In genomic region chr6:129648819-129649491, GRCh38 we compare ENCODE assay signal across 2 cellular contexts.
TF ChIP-seq lines count a peak whose summit lies in the region.

No MANE protein-coding gene starts in this region.

TF ChIP-seq in A549, 52 proteins besides CTCF, POLR2A, EP300 and RAD21 (continued from another document):
- TF ChIP-seq REST (IDR thresholded peaks at IDR 0.05) (no peak), RARB (CRISPR knock-in tag; IDR thresholded peaks at IDR 0.05) (no peak), SREBF2 (IDR thresholded peaks at IDR 0.05) (no peak), JUNB (IDR thresholded peaks at IDR 0.05) (no peak), NPAS2 (CRISPR knock-in tag; IDR thresholded peaks at IDR 0.05; ENCODE audit: borderline replicate concordance) (no peak), RNF2 (IDR thresholded peaks at IDR 0.05; ENCODE audit: borderline replicate concordance, low read depth) (no peak), ZSCAN20 (CRISPR knock-in tag; IDR thresholded peaks at IDR 0.05) (no peak), ZFP36 (IDR thresholded peaks at IDR 0.05; ENCODE audit: borderline replicate concordance, partially characterized antibody) (no peak), GATA3 (IDR thresholded peaks at IDR 0.05; ENCODE audit: borderline replicate concordance) (no peak)
- TF ChIP-seq, protein P1, sequence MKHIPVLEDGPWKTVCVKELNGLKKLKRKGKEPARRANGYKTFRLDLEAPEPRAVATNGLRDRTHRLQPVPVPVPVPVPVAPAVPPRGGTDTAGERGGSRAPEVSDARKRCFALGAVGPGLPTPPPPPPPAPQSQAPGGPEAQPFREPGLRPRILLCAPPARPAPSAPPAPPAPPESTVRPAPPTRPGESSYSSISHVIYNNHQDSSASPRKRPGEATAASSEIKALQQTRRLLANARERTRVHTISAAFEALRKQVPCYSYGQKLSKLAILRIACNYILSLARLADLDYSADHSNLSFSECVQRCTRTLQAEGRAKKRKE (CRISPR knock-in tag; IDR thresholded peaks at IDR 0.05; ENCODE audit: low read depth) = no peak
- TF ChIP-seq, protein P2, sequence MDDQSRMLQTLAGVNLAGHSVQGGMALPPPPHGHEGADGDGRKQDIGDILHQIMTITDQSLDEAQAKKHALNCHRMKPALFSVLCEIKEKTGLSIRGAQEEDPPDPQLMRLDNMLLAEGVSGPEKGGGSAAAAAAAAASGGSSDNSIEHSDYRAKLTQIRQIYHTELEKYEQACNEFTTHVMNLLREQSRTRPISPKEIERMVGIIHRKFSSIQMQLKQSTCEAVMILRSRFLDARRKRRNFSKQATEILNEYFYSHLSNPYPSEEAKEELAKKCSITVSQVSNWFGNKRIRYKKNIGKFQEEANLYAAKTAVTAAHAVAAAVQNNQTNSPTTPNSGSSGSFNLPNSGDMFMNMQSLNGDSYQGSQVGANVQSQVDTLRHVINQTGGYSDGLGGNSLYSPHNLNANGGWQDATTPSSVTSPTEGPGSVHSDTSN (IDR thresholded peaks at IDR 0.05) = no peak
- TF ChIP-seq, protein P3, sequence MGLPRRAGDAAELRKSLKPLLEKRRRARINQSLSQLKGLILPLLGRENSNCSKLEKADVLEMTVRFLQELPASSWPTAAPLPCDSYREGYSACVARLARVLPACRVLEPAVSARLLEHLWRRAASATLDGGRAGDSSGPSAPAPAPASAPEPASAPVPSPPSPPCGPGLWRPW (IDR thresholded peaks at IDR 0.05) = no peak

TF ChIP-seq in HEK293, 187 proteins besides CTCF, POLR2A, EP300 and RAD21 (continued from another document):
- TF ChIP-seq ZNF658 (tag by site-specific recombination; IDR thresholded peaks at IDR 0.05) (no peak), ZNF555 (tag by site-specific recombination; conservative IDR thresholded peaks at IDR 0.05) (no peak), ZNF549 (tag by site-specific recombination; IDR thresholded peaks at IDR 0.05) (no peak)
